ENCODE assay signal across 8 cellular contexts in the genomic region with DNA sequence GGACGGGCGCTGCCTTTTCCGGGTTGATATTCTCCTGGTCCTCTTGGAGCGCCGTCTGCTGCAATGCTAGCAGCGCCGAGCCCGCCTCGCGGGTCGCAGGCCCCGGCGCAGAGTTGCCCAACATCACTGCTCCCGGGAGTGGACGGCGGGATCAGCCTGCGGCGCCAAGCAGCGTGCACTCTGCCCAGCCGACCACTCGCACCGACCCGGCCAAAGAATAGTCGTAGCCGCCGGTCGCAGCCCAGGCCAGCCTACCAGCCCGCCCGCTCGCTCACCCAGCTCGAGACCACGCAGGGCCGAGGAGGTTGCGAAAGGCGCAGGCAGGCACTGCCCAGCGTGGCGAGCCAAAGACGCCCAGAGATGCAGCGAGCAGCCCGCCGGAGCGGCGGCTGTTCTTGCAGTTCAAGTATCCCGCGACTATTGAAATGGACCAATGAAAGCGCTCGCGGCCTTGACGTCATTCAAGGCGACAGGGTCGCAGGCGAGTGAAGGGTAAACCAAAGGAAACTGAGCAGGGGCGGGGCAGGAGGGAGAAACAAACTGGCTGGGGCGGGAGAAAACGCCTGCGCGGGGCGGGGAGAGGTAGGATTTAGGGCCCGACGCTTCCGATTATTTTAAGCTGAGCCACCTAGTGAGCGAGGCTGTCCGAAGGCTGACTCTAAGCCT. TPM values are rescaled to one million over a fixed set of nuclear protein-coding genes. Genes with fewer than 3 reads are reported as not detected.
A peak's percentile ranks its signal among the peaks of the same experiment; 100 is the strongest.
DNase-seq lines count a peak whose midpoint lies in the region; ATAC-seq and TF ChIP-seq lines count a peak whose summit lies in the region.

A gene (minus strand): TSS at position 379 of the 666 bp plus-strand sequence. CDS start 255 bp downstream, at position 124.

- peak; percentile 86 for DNase-seq in DMS53 treated with DMSO at 0.1 percent for 48 hours (lab: John Stamatoyannopoulos, UW; ENCODE audit: unreplicated experiment)
- peak; percentile 94 to 98 (median 96) for DNase-seq in Peyer's patch
- peak; percentile 97 to 98 for DNase-seq in activated T-cell treated with anti-CD3 and anti-CD28 coated beads, Interleukin-2, amount 50 U/mL, for 48 hours
- DNase-seq in esophagus muscularis mucosa (ENCODE audit: extremely low spot score), result peak; percentile 99
- DNase-seq in stimulated activated CD8-positive, alpha-beta memory T cell treated with anti-CD3 and anti-CD28 coated beads, Interleukin-7, amount 100 ng/mL, for 4 hours (ENCODE audit: low read depth in 2 of 2), result peak; percentile 90 to 93

- H3K9me3 ChIP-seq in Peyer's patch (no peaks in the 10 kb centered on the region), esophagus muscularis mucosa (no peaks in the 10 kb centered on the region), muscle layer of duodenum (ENCODE audit: control insufficient read depth in 1 of 2, low read length in 2 of 2) (no peaks in the 10 kb centered on the region)

- TF ChIP-seq POLR2A in Peyer's patch (IDR thresholded peaks at IDR 0.05) (peak in 1 of 2 donors; percentile 18), esophagus muscularis mucosa (IDR thresholded peaks at IDR 0.05; ENCODE audit: low read depth) (no peak)

- H3K4me3 ChIP-seq in KMS-11 (IDR thresholded peaks at IDR 0.05; ENCODE audit: insufficient read depth, low read depth, low read length) (no peak within 1 kb of the TSS), Peyer's patch (peak within 1 kb of the TSS; percentile 54 to 76 (median 70)), esophagus muscularis mucosa (peak within 1 kb of the TSS; percentile 57 to 63 (median 60)), muscle layer of duodenum (ENCODE audit: low read depth in 1 of 2, low read length in 2 of 2) (peak within 1 kb of the TSS; percentile 79 to 92)

- peak within 1 kb of the TSS; percentile 62 for H2AFZ ChIP-seq in KMS-11 (ENCODE audit: low read depth)

- 0% methylated on average over 28 of the region's 63 CpGs for WGBS in esophagus muscularis mucosa

- intact Hi-C loops in esophagus muscularis mucosa (cut with DNase I), result no loop called here

- peaks cover 27% of the 10 kb centered on the region for H3K36me3 ChIP-seq in KMS-11 (ENCODE audit: insufficient read depth)
- peaks cover 0 to 10% (median 0%) of the 10 kb centered on the region in 3 donors for H3K36me3 ChIP-seq in Peyer's patch
- peaks cover under 1 to 38% (median 16%) of the 10 kb centered on the region in 4 donors for H3K36me3 ChIP-seq in esophagus muscularis mucosa
- peaks cover 6 to 10% of the 10 kb centered on the region in 2 donors for H3K36me3 ChIP-seq in muscle layer of duodenum (ENCODE audit: control insufficient read depth in 1 of 2, insufficient read depth in 2 of 2, low read length in 2 of 2)

- 0 out of 2 replicates have a peak, but pooled peaks cover 8% of the 10 kb centered on the region for H4K20me1 ChIP-seq in KMS-11 (ENCODE audit: insufficient read depth)

- H3K27ac ChIP-seq in KMS-11, result peak within 1 kb of the TSS; percentile 75
- peak within 1 kb of the TSS; percentile 39 to 74 (median 69) for H3K27ac ChIP-seq in Peyer's patch
- peak within 1 kb of the TSS; percentile 73 to 83 (median 78) for H3K27ac ChIP-seq in esophagus muscularis mucosa (replicated peaks in 1 of 4)
- peak within 1 kb of the TSS; percentile 72 for H3K27ac ChIP-seq in muscle layer of duodenum (ENCODE audit: low read length)

- TF ChIP-seq CTCF in KMS-11 (conservative IDR thresholded peaks at IDR 0.05; ENCODE audit: low read depth, low read length) (no peak), Peyer's patch (IDR thresholded peaks at IDR 0.05) (no peak), esophagus muscularis mucosa (IDR thresholded peaks at IDR 0.05) (no peak)

- peaks cover 47% of the 10 kb centered on the region for H3K79me2 ChIP-seq in KMS-11 (ENCODE audit: insufficient read depth, low read depth)

- no peaks in the 10 kb centered on the region for H3K27me3 ChIP-seq in KMS-11 (ENCODE audit: insufficient read depth, low read depth)
- H3K27me3 ChIP-seq in Peyer's patch, result no peaks in the 10 kb centered on the region
- H3K27me3 ChIP-seq in esophagus muscularis mucosa, result no peaks in the 10 kb centered on the region
- no peaks in the 10 kb centered on the region for H3K27me3 ChIP-seq in muscle layer of duodenum (ENCODE audit: low read depth, low read length)

- TF ChIP-seq EP300 in esophagus muscularis mucosa (IDR thresholded peaks at IDR 0.05), result no peak

- peaks cover 41% of the 10 kb centered on the region for H3K4me1 ChIP-seq in KMS-11 (ENCODE audit: low read depth, poor library complexity, severe bottlenecking)
- peaks cover 0 to 14% (median 4%) of the 10 kb centered on the region in 4 donors for H3K4me1 ChIP-seq in Peyer's patch
- H3K4me1 ChIP-seq in esophagus muscularis mucosa, result peaks cover 5 to 20% (median 15%) of the 10 kb centered on the region in 4 donors
- peaks cover 0 to 11% of the 10 kb centered on the region in 2 donors for H3K4me1 ChIP-seq in muscle layer of duodenum (ENCODE audit: control insufficient read depth in 1 of 2, insufficient read depth in 2 of 2, low read length in 2 of 2)

- H3K9ac ChIP-seq in KMS-11, result peak within 1 kb of the TSS; percentile 74

- H3K4me2 ChIP-seq in KMS-11, result peak within 1 kb of the TSS; percentile 92

- peak; percentile 95 for ATAC-seq in GM21737 (IDR thresholded peaks at IDR 0.05; ENCODE audit: unreplicated experiment)

RNA-seq across cellular contexts. Expression of the gene that starts here (rescaled TPM):
- total RNA-seq in Peyer's patch (10 to 100 TPM in 1 of 4 donors, 1 to 10 TPM in 3; 3.4 to 22.3 (median 7.2) TPM), esophagus muscularis mucosa (under 1 TPM; 0.17 to 0.98 (median 0.54) TPM)

Comparison
In these comparisons a context has a peak if more than half of its experiments do, and no peak if none do; other contexts are left out.
1. Peak in DNase-seq, H3K4me3 ChIP-seq and H3K27ac ChIP-seq in esophagus muscularis mucosa; RNA of the gene not detected or under 1 TPM.